25 cellular contexts compared by ENCODE assay signal in the genomic region with DNA sequence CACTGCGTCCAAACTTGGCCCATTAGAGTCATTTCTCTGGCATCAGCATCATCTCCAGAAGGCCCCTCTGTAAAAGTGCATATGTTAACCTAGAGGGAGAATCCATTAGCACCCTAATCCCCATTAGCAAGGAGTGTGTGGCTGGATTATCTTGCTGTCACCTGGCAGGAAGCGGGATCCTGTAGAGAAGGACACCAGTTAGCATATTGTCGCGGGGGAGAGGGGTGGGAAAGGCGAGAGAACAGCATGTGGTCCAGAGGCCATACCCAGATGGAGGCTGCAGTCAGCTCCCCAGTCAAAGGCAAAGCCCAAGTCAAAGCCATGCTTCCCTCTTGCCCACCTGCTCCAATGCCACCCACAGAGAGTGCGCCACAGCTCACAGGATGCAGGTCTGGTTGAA.
"Had no signal": no experiment of that assay in that cellular context is flagged by ENCODE, and none has a peak within 500 bp of the region (broad histone marks: within the 10 kb centered on the region; RNA-seq: fewer than 3 reads in every experiment).

No MANE protein-coding gene starts in this region.

- H3K36me3 ChIP-seq: colonic mucosa, esophagus squamous epithelium, gastroesophageal sphincter, heart left ventricle, right lobe of liver, transverse colon had no signal

- H3K4me3 ChIP-seq: colonic mucosa, dorsolateral prefrontal cortex, esophagus squamous epithelium, gastroesophageal sphincter, heart left ventricle, mucosa of descending colon, right lobe of liver, skin epidermis, transverse colon had no signal

- H3K27me3 ChIP-seq: colonic mucosa had no signal

- H3K4me1 ChIP-seq: colonic mucosa, esophagus squamous epithelium, gastroesophageal sphincter, heart left ventricle, right lobe of liver, transverse colon had no signal

- H3K9me3 ChIP-seq: colonic mucosa, esophagus squamous epithelium, gastroesophageal sphincter, heart left ventricle, mucosa of descending colon, right lobe of liver, transverse colon had no signal

- DNase-seq: activated B cell treated with CpG ODN at 0.5 μM for 24 hours; activated CD4-positive, alpha-beta T cell treated with anti-CD3 and anti-CD28 coated beads for 36 hours; activated CD4-positive, alpha-beta T cell treated with anti-CD3 and anti-CD28 coated beads, Interleukin-2, amount 50 U/mL, for 48 hours; activated naive CD4-positive, alpha-beta T cell treated with Interleukin-2 at 50 U/mL for 16 hours; activated naive CD8-positive, alpha-beta T cell treated with anti-CD3 and anti-CD28 coated beads for 36 hours; activated T-cell treated with anti-CD3 and anti-CD28 coated beads, Interleukin-2, amount 50 U/mL, for 48 hours; central memory CD4-positive, alpha-beta T cell; colonic mucosa; effector memory CD8-positive, alpha-beta T cell; esophagus squamous epithelium; heart left ventricle; islet precursor cell; left colon; mesenchymal stem cell; mucosa of descending colon; nephron progenitor cell; nucleus accumbens; right lobe of liver; stimulated activated CD4-positive, alpha-beta T cell treated with anti-CD3 and anti-CD28 coated beads, Interleukin-2, amount 100 ng/mL, for 24 hours; T-helper 9 cell; transverse colon had no signal

- ATAC-seq: activated CD4-positive, alpha-beta T cell treated with anti-CD3 and anti-CD28 coated beads for 36 hours; effector memory CD8-positive, alpha-beta T cell; gastroesophageal sphincter; heart left ventricle; left colon; mucosa of descending colon; right lobe of liver; stimulated activated memory B cell treated with anti-CD40 and anti-IgM and Interleukin-4, amounts not matched to agents 10 μg/mL and 1 μg/mL and 100 μg/mL, for 72 hours had no signal

- H3K27ac ChIP-seq: colonic mucosa, dorsolateral prefrontal cortex, esophagus squamous epithelium, gastroesophageal sphincter, heart left ventricle, right lobe of liver, skin epidermis, transverse colon had no signal
